ENCODE assay signal across 7 cellular contexts in the genomic region with DNA sequence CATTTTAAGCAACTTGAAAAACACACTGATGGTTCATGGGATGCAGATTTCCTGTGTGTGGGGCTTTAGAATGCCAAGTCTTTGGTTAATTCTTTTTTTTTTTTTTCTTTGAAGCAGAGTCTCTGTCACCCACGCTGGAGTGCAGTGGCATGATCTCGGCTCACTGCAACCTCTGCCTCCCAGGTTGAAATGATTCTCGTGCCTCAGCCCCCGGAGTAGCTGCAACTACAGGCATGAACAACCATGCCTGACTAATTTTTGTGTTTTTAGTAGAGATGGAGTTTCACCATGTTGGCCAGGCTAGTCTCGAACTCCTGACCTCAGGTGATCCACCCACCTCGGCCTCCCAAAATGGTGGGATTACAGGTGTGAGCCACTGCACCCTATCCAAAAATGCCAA.
DNase-seq lines count a peak whose midpoint lies in the region; ATAC-seq lines count a peak whose summit lies in the region.
"Not testable (repeated sequence)": the region's sequence is repeated elsewhere in the genome, so short reads cannot be mapped to it uniquely, and the experiment has no call there.

No MANE protein-coding gene starts in this region.

- H3K4me1 Mint-ChIP-seq in CD4-positive, CD25-positive, alpha-beta regulatory T cell: peaks cover 18 to 71% (median 51%) of the 10 kb centered on the region in 4 donors
- H3K4me1 Mint-ChIP-seq in T-helper 17 cell: peaks cover 34% of the 10 kb centered on the region
- H3K4me1 Mint-ChIP-seq in activated CD4-positive, alpha-beta memory T cell treated with anti-CD3 and anti-CD28 coated beads for 36 hours (ENCODE audit: low read depth): peaks cover 55% of the 10 kb centered on the region
- H3K4me1 Mint-ChIP-seq in activated T-cell treated with anti-CD3 and anti-CD28 coated beads, Interleukin-2, amount 50 U/mL, for 72 hours (ENCODE audit: low read depth): peaks cover 71% of the 10 kb centered on the region
- peaks cover 50% of the 10 kb centered on the region for H3K4me1 Mint-ChIP-seq in central memory CD8-positive, alpha-beta T cell

- ATAC-seq in CD4-positive, CD25-positive, alpha-beta regulatory T cell (ENCODE audit: low read depth in 2 of 2); T-helper 17 cell; central memory CD8-positive, alpha-beta T cell (replicated peaks; ENCODE audit: extremely low read depth, poor library complexity, severe bottlenecking): not testable (repeated sequence)
- ATAC-seq in activated T-cell treated with anti-CD3 and anti-CD28 coated beads, Interleukin-2, amount 50 U/mL, for 72 hours (replicated peaks in 1 of 2): peak in 1 of 2 donors; percentile 51

- CTCF ChIA-PET in activated CD4-positive, alpha-beta memory T cell treated with anti-CD3 and anti-CD28 coated beads for 36 hours (lab: Charles Lee): not testable (repeated sequence)

- H3K27me3 ChIP-seq in CD4-positive, CD25-positive, alpha-beta regulatory T cell (ENCODE audit: control insufficient read depth, insufficient read depth, low read length): not testable (repeated sequence)

- H3K27ac Mint-ChIP-seq in CD4-positive, CD25-positive, alpha-beta regulatory T cell: peak overlapping the region; percentile 92 to 97 (median 97)
- peak overlapping the region; percentile 96 for H3K27ac Mint-ChIP-seq in T-helper 17 cell
- H3K27ac Mint-ChIP-seq in activated CD4-positive, alpha-beta memory T cell treated with anti-CD3 and anti-CD28 coated beads for 36 hours: peak overlapping the region; percentile 90
- peak overlapping the region; percentile 86 for H3K27ac Mint-ChIP-seq in activated T-cell treated with anti-CD3 and anti-CD28 coated beads, Interleukin-2, amount 50 U/mL, for 72 hours
- H3K27ac Mint-ChIP-seq in central memory CD8-positive, alpha-beta T cell (ENCODE audit: low read depth): peak overlapping the region; percentile 81

- peak overlapping the region; percentile 24 for H3K27ac ChIP-seq in CD4-positive, CD25-positive, alpha-beta regulatory T cell (ENCODE audit: insufficient read depth, low read length, poor library complexity, severe bottlenecking)

- intact Hi-C loops in activated CD4-positive, alpha-beta memory T cell treated with anti-CD3 and anti-CD28 coated beads for 36 hours (cut with micrococcal nuclease): not testable (repeated sequence)

- peak overlapping the region in 1 of 4 donors; percentile 89 for H3K4me3 Mint-ChIP-seq in CD4-positive, CD25-positive, alpha-beta regulatory T cell
- H3K4me3 Mint-ChIP-seq in T-helper 17 cell: peak overlapping the region; percentile 45
- H3K4me3 Mint-ChIP-seq in activated CD4-positive, alpha-beta memory T cell treated with anti-CD3 and anti-CD28 coated beads for 36 hours; central memory CD8-positive, alpha-beta T cell: not testable (repeated sequence)
- peak overlapping the region; percentile 68 to 79 for H3K4me3 Mint-ChIP-seq in activated T-cell treated with anti-CD3 and anti-CD28 coated beads, Interleukin-2, amount 50 U/mL, for 72 hours

- H3K27me3 Mint-ChIP-seq in CD4-positive, CD25-positive, alpha-beta regulatory T cell; T-helper 17 cell; activated CD4-positive, alpha-beta memory T cell treated with anti-CD3 and anti-CD28 coated beads for 36 hours; activated T-cell treated with anti-CD3 and anti-CD28 coated beads, Interleukin-2, amount 50 U/mL, for 72 hours (ENCODE audit: low read depth); central memory CD8-positive, alpha-beta T cell: not testable (repeated sequence)

- H3K36me3 Mint-ChIP-seq in CD4-positive, CD25-positive, alpha-beta regulatory T cell; T-helper 17 cell (ENCODE audit: low read depth); activated CD4-positive, alpha-beta memory T cell treated with anti-CD3 and anti-CD28 coated beads for 36 hours; activated T-cell treated with anti-CD3 and anti-CD28 coated beads, Interleukin-2, amount 50 U/mL, for 72 hours (ENCODE audit: insufficient read depth in 2 of 2); central memory CD8-positive, alpha-beta T cell (ENCODE audit: insufficient read depth): not testable (repeated sequence)

- DNase-seq in CD4-positive, CD25-positive, alpha-beta regulatory T cell; T-helper 17 cell; central memory CD8-positive, alpha-beta T cell (ENCODE audit: low spot score in 2 of 2): not testable (repeated sequence)
- DNase-seq in activated CD4-positive, alpha-beta memory T cell treated with anti-CD3 and anti-CD28 coated beads for 36 hours: peak; percentile 61
- peak in 1 of 2 donors; percentile 45 for DNase-seq in activated T-cell treated with anti-CD3 and anti-CD28 coated beads, Interleukin-2, amount 50 U/mL, for 72 hours
- peak; percentile 39 for DNase-seq in activated naive CD4-positive, alpha-beta T cell treated with anti-CD3 and anti-CD28 coated beads, Interleukin-2, amount 50 U/mL, for 16 hours
- peak; percentile 43 for DNase-seq in stimulated activated CD4-positive, alpha-beta T cell treated with anti-CD3 and anti-CD28 coated beads, Interleukin-15, amount 100 ng/mL, for 24 hours

- not testable (repeated sequence) for H3K4me3 ChIP-seq in CD4-positive, CD25-positive, alpha-beta regulatory T cell (ENCODE audit: low read depth, low read length)

- not testable (repeated sequence) for H3K9me3 ChIP-seq in CD4-positive, CD25-positive, alpha-beta regulatory T cell (ENCODE audit: control insufficient read depth in 2 of 2, low read length in 2 of 2); T-helper 17 cell (ENCODE audit: control insufficient read depth, low read length, poor library complexity, severe bottlenecking)

- H3K4me1 ChIP-seq in CD4-positive, CD25-positive, alpha-beta regulatory T cell (ENCODE audit: control insufficient read depth, insufficient read depth, low read length, poor library complexity, severe bottlenecking): peaks cover 49% of the 10 kb centered on the region

- H3K9me3 Mint-ChIP-seq in CD4-positive, CD25-positive, alpha-beta regulatory T cell; activated CD4-positive, alpha-beta memory T cell treated with anti-CD3 and anti-CD28 coated beads for 36 hours; activated T-cell treated with anti-CD3 and anti-CD28 coated beads, Interleukin-2, amount 50 U/mL, for 72 hours; central memory CD8-positive, alpha-beta T cell: not testable (repeated sequence)

- POLR2A ChIA-PET in activated CD4-positive, alpha-beta memory T cell treated with anti-CD3 and anti-CD28 coated beads for 36 hours (lab: Charles Lee): not testable (repeated sequence)

- not testable (repeated sequence) for H3K36me3 ChIP-seq in CD4-positive, CD25-positive, alpha-beta regulatory T cell (ENCODE audit: control insufficient read depth, insufficient read depth, low read length)
